Comparison of ENCODE assay signal across 9 cellular contexts in genomic region chr19:50333737-50334617, GRCh38. TPM values are rescaled to one million over a fixed set of nuclear protein-coding genes. Genes with fewer than 3 reads are reported as not detected.
DNase-seq lines count a peak whose midpoint lies in the region; ATAC-seq, FAIRE-seq and TF ChIP-seq lines count a peak whose summit lies in the region.
"Had no signal": no experiment of that assay in that cellular context is flagged by ENCODE, and none has a peak within 500 bp of the region (broad histone marks: within the 10 kb centered on the region; RNA-seq: fewer than 3 reads in every experiment).

No MANE protein-coding gene starts in this region.

- no peaks in the 10 kb centered on the region for H3K9me3 Mint-ChIP-seq in IgD-negative memory B cell
- H3K9me3 Mint-ChIP-seq in WTC11: no peaks in the 10 kb centered on the region

- DNase-seq in DMS153 treated with DMSO at 0.1 percent for 48 hours (lab: John Stamatoyannopoulos, UW; ENCODE audit: unreplicated experiment) (peak; percentile 97), WTC11 (ENCODE audit: low spot score) (peak; percentile 77), cerebellum (ENCODE audit: low spot score) (peak; percentile 90), left lung (peak; percentile 77 to 91), RCC 7860 (ENCODE audit: low spot score) (no peak)
- peak; percentile 70 to 79 for DNase-seq in stimulated activated CD4-positive, alpha-beta T cell treated with anti-CD3 and anti-CD28 coated beads, Interleukin-4, amount 100 ng/mL, for 48 hours (ENCODE audit: low read depth in 2 of 2)

- no peak for FAIRE-seq in RCC 7860 (lab: Jason Lieb, UNC)
- FAIRE-seq: colon had no signal

- POLR2A ChIA-PET in WTC11 (lab: Charles Lee): interaction anchor here (0.6 to 2.2 kb wide), 10 partner anchors 8 to 246 kb away, joined by 3 to 12 read pairs (median 4); partner anchors contain the start of gene SPIB

- H3K27ac Mint-ChIP-seq in IgD-negative memory B cell: peak overlapping the region; percentile 94 to 97 (median 95)
- H3K27ac Mint-ChIP-seq in WTC11: peak overlapping the region; percentile 99

- H3K4me1 Mint-ChIP-seq in IgD-negative memory B cell: peaks cover 29 to 59% (median 50%) of the 10 kb centered on the region in 3 donors
- H3K4me1 Mint-ChIP-seq in WTC11: peaks cover 39% of the 10 kb centered on the region

- H3K27me3 Mint-ChIP-seq in IgD-negative memory B cell (no peaks in the 10 kb centered on the region), WTC11 (ENCODE audit: low read depth) (peaks cover 34% of the 10 kb centered on the region)

- intact Hi-C loops in left lung (cut with DNase I): no loop called here

- peak overlapping the region; percentile 72 to 88 for H3K27ac ChIP-seq in left lung

- H3K4me3 Mint-ChIP-seq in IgD-negative memory B cell: peak overlapping the region; percentile 75 to 92 (median 86)
- peak overlapping the region; percentile 94 for H3K4me3 Mint-ChIP-seq in WTC11

- CTCF ChIA-PET in WTC11 (lab: Charles Lee): interaction anchor here (0.6 to 2.5 kb wide), 11 partner anchors 18 to 806 kb away, joined by 3 to 13 read pairs (median 5); partner anchors contain the start of genes NUP62 and RCN3

- peaks cover 0 to 35% of the 10 kb centered on the region in 2 donors for H3K4me1 ChIP-seq in left lung

- H3K36me3 Mint-ChIP-seq in IgD-negative memory B cell: peaks cover 9% of the 10 kb centered on the region
- peaks cover 8% of the 10 kb centered on the region for H3K36me3 Mint-ChIP-seq in WTC11

- peaks cover 0 to 70% of the 10 kb centered on the region in 2 donors for H3K27me3 ChIP-seq in left lung

- ATAC-seq in GM21515 (IDR thresholded peaks at IDR 0.05; ENCODE audit: unreplicated experiment): peak; percentile 13
- no peak for ATAC-seq in WTC11
- ATAC-seq in left lung: peak; percentile 7

- no peaks in the 10 kb centered on the region for H3K9me3 ChIP-seq in left lung

- H3K4me3 ChIP-seq in left lung: peak overlapping the region; percentile 46 to 52

- TF ChIP-seq CTCF in WTC11 (IDR thresholded peaks at IDR 0.05) (no peak), left lung (IDR thresholded peaks at IDR 0.05) (no peak)

- no peaks in the 10 kb centered on the region for H3K36me3 ChIP-seq in left lung

TF ChIP-seq in WTC11, 78 proteins besides CTCF, POLR2A, EP300 and RAD21 (continues in another document):
- no peak for TF ChIP-seq ELF4 (CRISPR knock-in tag; IDR thresholded peaks at IDR 0.05; ENCODE audit: low read depth)
- no peak for TF ChIP-seq PRRX2 (CRISPR knock-in tag; IDR thresholded peaks at IDR 0.05)
- TF ChIP-seq GRHL2 (CRISPR knock-in tag; IDR thresholded peaks at IDR 0.05; ENCODE audit: insufficient replicate concordance, severe bottlenecking): no peak
- TF ChIP-seq ZNF425 (CRISPR knock-in tag; conservative IDR thresholded peaks at IDR 0.05): no peak
- 0 out of 2 replicates have a peak, but pooled peaks have one; percentile 48 for TF ChIP-seq IRF2 (CRISPR knock-in tag; IDR thresholded peaks at IDR 0.05; ENCODE audit: borderline replicate concordance, low read depth)
- TF ChIP-seq ARID4B (CRISPR knock-in tag; IDR thresholded peaks at IDR 0.05; ENCODE audit: borderline replicate concordance): peak; percentile 67; the same call in 1 of the 2 replicates
- peak; percentile 66; the same call in 1 of the 2 replicates for TF ChIP-seq E2F4 (CRISPR knock-in tag; IDR thresholded peaks at IDR 0.05; ENCODE audit: borderline replicate concordance, low read depth)
- peak; percentile 93 for TF ChIP-seq NFE2L1 (CRISPR knock-in tag; IDR thresholded peaks at IDR 0.05)
- peak; percentile 89 for TF ChIP-seq IRF1 (CRISPR knock-in tag; IDR thresholded peaks at IDR 0.05)

RNA-seq across cellular contexts. Expression of gene KCNC3, which starts 4.8 kb away (rescaled TPM):
- polyA plus RNA-seq in IgD-negative memory B cell: not detected
- total RNA-seq in WTC11 (2021) (8.5 to 10.1 TPM (median 10.0 TPM) in 3 replicates), cerebellum (6.3 TPM), left lung (10 to 100 TPM in 1 of 2 donors, 1 to 10 TPM in 1; 8.5 to 14.7 TPM)

RNA-seq across cellular contexts. Expression of gene NAPSA, which starts 31.5 kb away (rescaled TPM):
- 4.2 TPM for polyA plus RNA-seq in IgD-negative memory B cell
- total RNA-seq in WTC11 (2021) (2.4 to 3.1 TPM (median 2.7 TPM) in 3 replicates), cerebellum (0.36 TPM), left lung (1,000 to 10,000 TPM; 1,284 to 3,296 TPM)

RNA-seq across cellular contexts. Expression of gene NR1H2, which starts 42.3 kb away (rescaled TPM):
- polyA plus RNA-seq in IgD-negative memory B cell: 130 TPM
- 40.5 to 45.8 TPM (median 41.0 TPM) in 3 replicates for total RNA-seq in WTC11 (2021)
- 16.5 TPM for total RNA-seq in cerebellum
- total RNA-seq in left lung: 10 to 100 TPM; 77.9 to 78.4 TPM

RNA-seq across cellular contexts. Expression of gene POLD1, which starts 50.2 kb away (rescaled TPM):
- polyA plus RNA-seq in IgD-negative memory B cell: 32.8 TPM
- 163 to 179 TPM (median 178 TPM) in 3 replicates for total RNA-seq in WTC11 (2021)
- 15.6 TPM for total RNA-seq in cerebellum
- total RNA-seq in left lung: 10 to 100 TPM; 38.3 to 58.3 TPM

Comparison
In these comparisons a context has a peak if more than half of its experiments do, and no peak if none do; other contexts are left out.
1. RNA of gene NAPSA, which starts 31.5 kb away (total RNA-seq): 1,284 to 3,296 TPM in left lung; 2.4 to 3.1 TPM in WTC11 and 0.36 TPM in cerebellum (single experiment); every median in the first group is over 100 times any median in the second.